17 cellular contexts compared by ENCODE assay signal in genomic region chr17:82927661-82928601, GRCh38.
"Had no signal": no experiment of that assay in that cellular context is flagged by ENCODE, and none has a peak within 500 bp of the region (broad histone marks: within the 10 kb centered on the region; RNA-seq: fewer than 3 reads in every experiment).

No MANE protein-coding gene starts in this region.

- H3K4me3 Mint-ChIP-seq: activated naive CD8-positive, alpha-beta T cell; mesothelial cell of epicardium; stimulated activated naive CD8-positive, alpha-beta T cell treated with anti-CD3 and anti-CD28 coated beads, Interleukin-15, Interleukin-2, amounts not matched to agents 100 ng/mL and 50 ng/mL, for 24 hours had no signal

- H3K4me3 ChIP-seq: esophagus muscularis mucosa, heart left ventricle, sigmoid colon, testis had no signal

- H3K27me3 ChIP-seq: brain microvascular endothelial cell, esophagus muscularis mucosa, heart left ventricle, neutrophil, sigmoid colon, testis had no signal

- H3K27me3 Mint-ChIP-seq: activated naive CD8-positive, alpha-beta T cell; stimulated activated naive CD8-positive, alpha-beta T cell treated with anti-CD3 and anti-CD28 coated beads, Interleukin-15, Interleukin-2, amounts not matched to agents 100 ng/mL and 50 ng/mL, for 24 hours had no signal

- H3K27ac ChIP-seq: brain microvascular endothelial cell, esophagus muscularis mucosa, heart left ventricle, neutrophil, sigmoid colon, testis had no signal

- H3K4me1 ChIP-seq: testis had no signal

- H3K27ac Mint-ChIP-seq: activated naive CD8-positive, alpha-beta T cell; mesothelial cell of epicardium; stimulated activated naive CD8-positive, alpha-beta T cell treated with anti-CD3 and anti-CD28 coated beads, Interleukin-15, Interleukin-2, amounts not matched to agents 100 ng/mL and 50 ng/mL, for 24 hours had no signal

- H3K4me1 Mint-ChIP-seq: mesothelial cell of epicardium had no signal

- ATAC-seq: heart left ventricle had no signal

- DNase-seq: activated CD4-positive, alpha-beta T cell treated with anti-CD3 and anti-CD28 coated beads, Interleukin-2, amount 50 U/mL, for 1 hour; activated CD4-positive, CD25-positive, alpha-beta regulatory T cell; activated effector memory CD4-positive, alpha-beta T cell treated with Interleukin-2 at 50 U/mL for 16 hours; activated T-cell treated with anti-CD3 and anti-CD28 coated beads for 4 hours; amygdala; brain microvascular endothelial cell; foreskin fibroblast; stimulated activated CD4-positive, alpha-beta T cell treated with anti-CD3 and anti-CD28 coated beads, Interleukin-12 subunit alpha, Interleukin-12 subunit beta, amount 100 ng/mL, for 4 hours; stimulated activated CD4-positive, alpha-beta T cell treated with anti-CD3 and anti-CD28 coated beads, Interleukin-2, amount 100 ng/mL, for 48 hours; testis had no signal

- H3K9me3 ChIP-seq: esophagus muscularis mucosa, heart left ventricle, neutrophil, sigmoid colon, testis had no signal

- H3K9me3 Mint-ChIP-seq: mesothelial cell of epicardium; stimulated activated naive CD8-positive, alpha-beta T cell treated with anti-CD3 and anti-CD28 coated beads, Interleukin-15, Interleukin-2, amounts not matched to agents 100 ng/mL and 50 ng/mL, for 24 hours had no signal
